In the genomic region with DNA sequence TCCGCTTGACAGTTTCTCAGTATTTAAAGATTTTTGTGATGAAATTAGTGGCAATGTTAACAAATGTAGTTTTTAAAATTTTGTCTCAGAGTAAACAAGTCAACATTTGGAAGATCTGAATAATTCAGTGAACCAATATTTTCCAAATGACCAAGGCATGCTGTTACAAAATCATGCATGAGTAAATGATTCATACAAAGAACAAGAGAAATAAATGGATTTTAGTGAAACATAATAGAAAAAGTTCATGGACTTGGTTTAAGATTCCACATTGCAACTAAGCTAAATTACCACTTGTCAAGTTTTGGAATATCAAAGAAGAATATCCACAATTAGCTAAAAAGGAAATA, we compare ENCODE assay signal across 21 cellular contexts.
A peak's percentile ranks its signal among the peaks of the same experiment; 100 is the strongest.
DNase-seq lines count a peak whose midpoint lies in the region; ATAC-seq, FAIRE-seq and TF ChIP-seq lines count a peak whose summit lies in the region.
"Had no signal": no experiment of that assay in that cellular context is flagged by ENCODE, and none has a peak within 500 bp of the region (broad histone marks: within the 10 kb centered on the region; RNA-seq: fewer than 3 reads in every experiment).

No MANE protein-coding gene starts in this region.

- H3K36me3 ChIP-seq in bronchial epithelial cell (ENCODE audit: control insufficient read depth, insufficient read depth, low read length) (no peaks in the 10 kb centered on the region), smooth muscle cell (ENCODE audit: low read depth) (no peaks in the 10 kb centered on the region), left lung (no peaks in the 10 kb centered on the region)
- H3K36me3 ChIP-seq: SJSA1 had no signal

- ATAC-seq in GM21526 (IDR thresholded peaks at IDR 0.05; ENCODE audit: low FRiP score, unreplicated experiment) (no peak), left cardiac atrium (no peak), left lung (no peak)
- ATAC-seq: A549, HCT116, Right ventricle myocardium inferior had no signal

- 38% methylated on average over 1 of the region's 1 CpG for WGBS in smooth muscle cell (ENCODE audit: low lambda C conversion rate)

- H3K79me2 ChIP-seq in smooth muscle cell (ENCODE audit: low read depth) = no peaks in the 10 kb centered on the region

- peak; percentile 7 for DNase-seq in HCEC 1CT
- peak; percentile 73 for DNase-seq in bronchial epithelial cell (ENCODE audit: low read depth)
- peak; percentile 45 for DNase-seq in fibroblast of peridontal ligament (ENCODE audit: extremely low read depth)
- DNase-seq in smooth muscle cell (lab: John Stamatoyannopoulos, UW; ENCODE audit: unreplicated experiment) = no peak
- no peak for DNase-seq in left cardiac atrium
- no peak for DNase-seq in left lung
- DNase-seq: CD4-positive, CD25-positive, alpha-beta regulatory T cell; GOT3; MV-4-11; NCI-H1105 treated with DMSO at 0.1 percent for 48 hours; NCI-H2029 treated with DMSO at 0.1 percent for 48 hours; NCI-H226; NCI-H510A treated with DMSO at 0.1 percent for 48 hours; NCI-H748 treated with DMSO at 0.1 percent for 48 hours had no signal

- no peak overlapping the region for H3K9ac ChIP-seq in smooth muscle cell (ENCODE audit: low read depth)

- no peaks in the 10 kb centered on the region for H3F3A ChIP-seq in smooth muscle cell (ENCODE audit: low read depth)

- H3K27me3 ChIP-seq in bronchial epithelial cell (ENCODE audit: control insufficient read depth, insufficient read depth, low read length) (no peaks in the 10 kb centered on the region), smooth muscle cell (ENCODE audit: low read depth) (peaks cover 6% of the 10 kb centered on the region), left lung (peaks cover 0 to 10% of the 10 kb centered on the region in 2 donors)
- H3K27me3 ChIP-seq: SJSA1 had no signal

- H3K4me2 ChIP-seq in smooth muscle cell = no peak overlapping the region
- H3K4me2 ChIP-seq: A549 had no signal

- intact Hi-C loops in left cardiac atrium (cut with DNase I) = no loop called here
- intact Hi-C loops in left lung (cut with DNase I) = no loop called here

- H3K27ac ChIP-seq in smooth muscle cell (ENCODE audit: low read depth) (peak overlapping the region; percentile 69), left lung (no peak overlapping the region)
- H3K27ac ChIP-seq: A549, SJSA1 had no signal

- no peak for FAIRE-seq in bronchial epithelial cell (lab: Jason Lieb, UNC)
- FAIRE-seq: A549, HTR-8/SVneo, RCC 7860 had no signal

- TF ChIP-seq CTCF in bronchial epithelial cell (IDR thresholded peaks at IDR 0.05; ENCODE audit: insufficient read depth, low read length, severe bottlenecking) (no peak), smooth muscle cell (IDR thresholded peaks at IDR 0.05; ENCODE audit: borderline replicate concordance, insufficient read depth, poor library complexity, severe bottlenecking) (no peak), left lung (IDR thresholded peaks at IDR 0.05) (no peak)

- H3K4me1 ChIP-seq in smooth muscle cell (ENCODE audit: low read depth) (no peaks in the 10 kb centered on the region), left lung (no peaks in the 10 kb centered on the region)
- H3K4me1 ChIP-seq: A549, SJSA1 had no signal

- H3K4me3 ChIP-seq in bronchial epithelial cell (ENCODE audit: low read depth, low read length) (no peak overlapping the region), smooth muscle cell (no peak overlapping the region), left lung (no peak overlapping the region)
- H3K4me3 ChIP-seq: A549, SJSA1 had no signal

- no peaks in the 10 kb centered on the region for H4K20me1 ChIP-seq in smooth muscle cell (ENCODE audit: low read depth)

- H3K9me3 ChIP-seq in smooth muscle cell (replicated peaks; ENCODE audit: low read depth) = no peaks in the 10 kb centered on the region
- no peaks in the 10 kb centered on the region for H3K9me3 ChIP-seq in left lung
- H3K9me3 ChIP-seq: A549, SJSA1 had no signal

- H2AFZ ChIP-seq in smooth muscle cell (ENCODE audit: low read depth) = no peak overlapping the region

Comparison
In these comparisons a context has a peak if more than half of its experiments do, and no peak if none do; other contexts are left out.
1. DNase-seq: peak in HCEC 1CT (single experiment), bronchial epithelial cell (single experiment) and fibroblast of peridontal ligament (single experiment); none in smooth muscle cell (single experiment), left cardiac atrium (single experiment) and left lung (0 of 2).